ENCODE assay signal across 9 cellular contexts in genomic region chr1:237799762-237800474, GRCh38.
DNase-seq lines count a peak whose midpoint lies in the region; ATAC-seq, FAIRE-seq and TF ChIP-seq lines count a peak whose summit lies in the region.
"Had no signal": no experiment of that assay in that cellular context is flagged by ENCODE, and none has a peak within 500 bp of the region (broad histone marks: within the 10 kb centered on the region; RNA-seq: fewer than 3 reads in every experiment).

No MANE protein-coding gene starts in this region.

- no peaks in the 10 kb centered on the region for H3K9me3 ChIP-seq in H1 (ENCODE audit: insufficient read depth in 2 of 2, low read depth in 1 of 2, low read length in 1 of 2)

- H2AFZ ChIP-seq in GM23338 (no peak overlapping the region), H1 (ENCODE audit: low read length) (0 out of 2 replicates have a peak overlapping the region, but pooled peaks have one; percentile 42)

- H3K4me2 ChIP-seq in GM23338 = no peak overlapping the region
- H3K4me2 ChIP-seq in H1 (ENCODE audit: insufficient read depth in 1 of 2, low read depth in 2 of 2, low read length in 2 of 2) = no peak overlapping the region

- no peaks in the 10 kb centered on the region for H3K27me3 Mint-ChIP-seq in GM23338 (ENCODE audit: insufficient read depth, low read depth, poor library complexity)
- H3K27me3 Mint-ChIP-seq in neural crest cell (ENCODE audit: low read depth) = no peaks in the 10 kb centered on the region

- H3K4me3 ChIP-seq in GM23338 (no peak overlapping the region), H1 (ENCODE audit: extremely low read depth in 1 of 4, insufficient read depth in 2 of 4, low read depth in 3 of 4, low read length in 4 of 4) (no peak overlapping the region)

- H2BK12ac ChIP-seq in H1 (ENCODE audit: low read depth, low read length) = no peak overlapping the region

- no peak overlapping the region for H3K9ac ChIP-seq in H1 (replicated peaks in 1 of 4; ENCODE audit: extremely low read depth in 1 of 4, low read depth in 3 of 4, low read length in 3 of 4)

- no peaks in the 10 kb centered on the region for H3K23me2 ChIP-seq in H1 (ENCODE audit: low read depth, low read length)

- H3K79me2 ChIP-seq in GM23338 (replicated peaks; ENCODE audit: insufficient read depth) = no peaks in the 10 kb centered on the region
- H3K79me2 ChIP-seq in H1 (ENCODE audit: control insufficient read depth in 1 of 2, insufficient read depth in 2 of 2, low read length in 2 of 2) = no peaks in the 10 kb centered on the region

- H3K56ac ChIP-seq in H1 (replicated peaks; ENCODE audit: insufficient read length, low read depth, low read length) = no peak overlapping the region

- H3K27ac ChIP-seq in GM23338 (ENCODE audit: low read depth) (no peak overlapping the region), H1 (ENCODE audit: low read depth, low read length) (no peak overlapping the region)
- H3K27ac ChIP-seq: epithelial cell of prostate had no signal

- peak; percentile 76 to 86 for TF ChIP-seq CTCF in GM23338 (conservative IDR thresholded peaks at IDR 0.05; ENCODE audit: low read depth in 2 of 2)
- TF ChIP-seq CTCF in H1 (IDR thresholded peaks at IDR 0.05; ENCODE audit: control extremely low read depth in 1 of 3, insufficient read depth in 1 of 3, low read depth in 1 of 3, low read length in 3 of 3) = peak; percentile 59 to 61 (median 59)
- peak; percentile 64 for TF ChIP-seq CTCF in neural crest cell (conservative IDR thresholded peaks at IDR 0.05)

- no peak overlapping the region for H2BK15ac ChIP-seq in H1 (ENCODE audit: low read length)

- H3K4me3 Mint-ChIP-seq in GM23338 = no peak overlapping the region
- no peak overlapping the region for H3K4me3 Mint-ChIP-seq in neural crest cell

- no peak overlapping the region for H3K18ac ChIP-seq in H1 (ENCODE audit: extremely low read depth, low read length)

- H4K5ac ChIP-seq in H1 (ENCODE audit: insufficient read length, low read depth, low read length) = no peak overlapping the region

- no peaks in the 10 kb centered on the region for H3F3A ChIP-seq in GM23338 (replicated peaks; ENCODE audit: low read depth)

- H2BK20ac ChIP-seq in H1 (ENCODE audit: low read length) = no peak overlapping the region

- no peak for FAIRE-seq in H1 (lab: Jason Lieb, UNC)

- no peaks in the 10 kb centered on the region for H3K9me2 ChIP-seq in GM23338 (ENCODE audit: insufficient read depth)

- TF ChIP-seq EP300 in Ishikawa (IDR thresholded peaks at IDR 0.05; ENCODE audit: borderline replicate concordance) = no peak
- no peak for TF ChIP-seq EP300 in H1 (IDR thresholded peaks at IDR 0.05; ENCODE audit: borderline replicate concordance in 1 of 2, low read depth in 2 of 2, low read length in 2 of 2)

- H4K8ac ChIP-seq in H1 (ENCODE audit: extremely low read depth, insufficient read depth, low read length) = no peak overlapping the region

- no peak for TF ChIP-seq POLR2A in H1 (IDR thresholded peaks at IDR 0.05; ENCODE audit: control extremely low read depth in 1 of 2, low read depth in 2 of 2, low read length in 2 of 2)

- H3K4me1 ChIP-seq in GM23338 (ENCODE audit: insufficient read depth) = no peaks in the 10 kb centered on the region
- H3K4me1 ChIP-seq in H1 (replicated peaks in 1 of 4; ENCODE audit: control insufficient read depth in 3 of 4, insufficient read depth in 4 of 4, low read length in 3 of 4) = peaks cover 0 to 2% (median 0%) of the 10 kb centered on the region in 4 experiments; a peak in 1 of 7 replicates

- no peak overlapping the region for H2BK120ac ChIP-seq in H1 (replicated peaks; ENCODE audit: low read depth, low read length)

- peak; percentile 73 for TF ChIP-seq RAD21 in Ishikawa (IDR thresholded peaks at IDR 0.05; ENCODE audit: low read depth)
- TF ChIP-seq RAD21 in H1 (IDR thresholded peaks at IDR 0.05 in 1 of 2, conservative IDR thresholded peaks at IDR 0.05 in 1 of 2; ENCODE audit: low read depth in 2 of 2, low read length in 2 of 2) = peak; percentile 75 to 79

- POLR2A ChIA-PET in H1 (lab: Charles Lee; ENCODE audit: partially characterized antibody) = no interaction called here

- no peak overlapping the region for H3K4ac ChIP-seq in H1 (replicated peaks; ENCODE audit: insufficient read length, low read depth, low read length)

- no peak overlapping the region for H3K14ac ChIP-seq in H1 (ENCODE audit: insufficient read length)

- H3K23ac ChIP-seq in H1 (ENCODE audit: insufficient read length) = no peak overlapping the region

- H3K9me3 Mint-ChIP-seq in GM23338 (no peaks in the 10 kb centered on the region), neural crest cell (no peaks in the 10 kb centered on the region)

- 46% methylated on average over 5 of the region's 5 CpGs; no CpG with 5 or more reads in 1 of the 2 experiments for WGBS in H1 (ENCODE audit: extremely low coverage in 1 of 2, insufficient coverage in 1 of 2, insufficient read length in 1 of 2, insufficient replicate concordance in 2 of 2, low coverage in 1 of 2, low lambda C conversion rate in 2 of 2, missing lambda C conversion rate in 1 of 2), 2 experiments

- ATAC-seq in GM23338 = peak; percentile 100
- ATAC-seq in GM19324 (IDR thresholded peaks at IDR 0.05; ENCODE audit: low FRiP score, unreplicated experiment) = no peak

- H3K27me3 ChIP-seq in GM23338 (ENCODE audit: insufficient read depth) = no peaks in the 10 kb centered on the region
- no peaks in the 10 kb centered on the region for H3K27me3 ChIP-seq in H1 (replicated peaks in 1 of 4; ENCODE audit: control insufficient read depth in 3 of 4, extremely low read depth in 1 of 4, insufficient read depth in 3 of 4, low read length in 3 of 4)

- H3K36me3 Mint-ChIP-seq in GM23338 (ENCODE audit: low read depth) (no peaks in the 10 kb centered on the region), neural crest cell (ENCODE audit: low read depth) (no peaks in the 10 kb centered on the region)

- DNase-seq in activated T-cell treated with anti-CD3 and anti-CD28 coated beads for 48 hours (ENCODE audit: low read depth) = peak; percentile 32
- no peak for DNase-seq in activated T-cell treated with anti-CD3 and anti-CD28 coated beads, Interleukin-2, amount 50 U/mL, for 1 hour
- peak; percentile 90 for DNase-seq in GM23338 (ENCODE audit: low spot score)
- peak; percentile 70 for DNase-seq in SK-N-DZ (ENCODE audit: low spot score)
- DNase-seq in H1 (ENCODE audit: low read depth in 1 of 2, low spot score in 2 of 2) = peak; percentile 57 to 82
- DNase-seq in neural crest cell (ENCODE audit: low read depth, low spot score) = peak; percentile 43

- H2BK5ac ChIP-seq in H1 (ENCODE audit: low read depth, low read length) = no peak overlapping the region

- CTCF ChIA-PET in H1 (lab: Charles Lee; ENCODE audit: partially characterized antibody) = interaction anchor here (0.6 to 1.4 kb wide), 17 partner anchors 8 to 1580 kb away, joined by 3 to 7 read pairs (median 3); no protein-coding TSS in a partner anchor

- H3K36me3 ChIP-seq in GM23338 (ENCODE audit: insufficient read depth) = no peaks in the 10 kb centered on the region
- no peaks in the 10 kb centered on the region for H3K36me3 ChIP-seq in H1 (ENCODE audit: control insufficient read depth in 2 of 4, insufficient read depth in 4 of 4, low read length in 3 of 4)

- H4K91ac ChIP-seq in H1 (replicated peaks; ENCODE audit: insufficient read length, low read length) = no peak overlapping the region

- H3K4me1 Mint-ChIP-seq in GM23338 (peaks cover 4% of the 10 kb centered on the region), neural crest cell (no peaks in the 10 kb centered on the region)

- H4K20me1 ChIP-seq in GM23338 (replicated peaks; ENCODE audit: insufficient read depth) (no peaks in the 10 kb centered on the region), H1 (replicated peaks in 1 of 2; ENCODE audit: control insufficient read depth in 1 of 2, insufficient read depth in 2 of 2, low read length in 2 of 2) (no peaks in the 10 kb centered on the region)

- H3K27ac Mint-ChIP-seq in GM23338 (no peak overlapping the region), neural crest cell (ENCODE audit: unreplicated experiment) (no peak overlapping the region)

- H2AK5ac ChIP-seq in H1 (ENCODE audit: low read depth, low read length) = no peak overlapping the region

- H3K79me1 ChIP-seq in H1 (ENCODE audit: low read depth, low read length) = no peaks in the 10 kb centered on the region

TF ChIP-seq in GM23338, 12 proteins besides CTCF, POLR2A, EP300 and RAD21 (continues in another document):
- TF ChIP-seq ZNF114 (CRISPR knock-in tag; IDR thresholded peaks at IDR 0.05) = no peak
- peak; percentile 12; the same call in 1 of the 2 replicates for TF ChIP-seq CREB1 (CRISPR knock-in tag; IDR thresholded peaks at IDR 0.05; ENCODE audit: low read depth)

TF ChIP-seq in Ishikawa, 13 proteins besides CTCF, POLR2A, EP300 and RAD21:
- TF ChIP-seq CREB1 (IDR thresholded peaks at IDR 0.05; ENCODE audit: low read depth) = no peak
- peak; percentile 51; the same call in 1 of the 2 replicates for TF ChIP-seq YY1 (IDR thresholded peaks at IDR 0.05; ENCODE audit: low read depth)

TF ChIP-seq in H1, 55 proteins besides CTCF, POLR2A, EP300 and RAD21:
- TF ChIP-seq TEAD4 (IDR thresholded peaks at IDR 0.05; ENCODE audit: low read depth, low read length) = no peak
- TF ChIP-seq SP1 (IDR thresholded peaks at IDR 0.05; ENCODE audit: low read depth, low read length) = peak; percentile 77
- no peak for TF ChIP-seq MAX (IDR thresholded peaks at IDR 0.05)
- TF ChIP-seq TCF12 (IDR thresholded peaks at IDR 0.05; ENCODE audit: low read depth, low read length) = no peak
- no peak for TF ChIP-seq BRCA1 (IDR thresholded peaks at IDR 0.05; ENCODE audit: low read depth, low read length)
- TF ChIP-seq ZNF274 (IDR thresholded peaks at IDR 0.05; ENCODE audit: borderline replicate concordance, extremely low read depth, low read length) = no peak
- TF ChIP-seq YY1 (IDR thresholded peaks at IDR 0.05; ENCODE audit: low read depth, low read length) = no peak
